Comparison of ENCODE assay signal across 1 cellular context in the genomic region with DNA sequence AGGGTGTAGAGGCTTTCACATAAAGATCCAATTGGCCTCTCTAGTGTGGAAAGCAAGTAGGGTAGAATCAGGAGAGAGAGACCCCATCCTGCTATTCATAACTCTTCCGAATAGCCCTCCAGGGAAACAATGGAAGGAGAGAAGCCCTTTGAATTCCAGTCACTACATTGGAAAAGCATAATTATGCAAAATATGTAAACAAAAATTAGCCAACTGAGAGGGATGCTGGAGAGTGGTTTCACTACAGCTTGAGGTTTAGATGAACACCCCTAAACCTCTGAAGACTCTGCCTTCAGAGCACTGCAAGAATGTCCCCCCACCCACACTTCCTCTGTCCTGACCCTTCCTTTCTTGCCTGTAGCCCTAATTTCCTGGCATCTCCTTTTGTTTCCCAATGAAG.
TF ChIP-seq lines count a peak whose summit lies in the region.

No MANE protein-coding gene starts in this region.

TF ChIP-seq in HepG2, 621 proteins besides CTCF, POLR2A, EP300 and RAD21 (continued from another document):
- TF ChIP-seq, protein P1, sequence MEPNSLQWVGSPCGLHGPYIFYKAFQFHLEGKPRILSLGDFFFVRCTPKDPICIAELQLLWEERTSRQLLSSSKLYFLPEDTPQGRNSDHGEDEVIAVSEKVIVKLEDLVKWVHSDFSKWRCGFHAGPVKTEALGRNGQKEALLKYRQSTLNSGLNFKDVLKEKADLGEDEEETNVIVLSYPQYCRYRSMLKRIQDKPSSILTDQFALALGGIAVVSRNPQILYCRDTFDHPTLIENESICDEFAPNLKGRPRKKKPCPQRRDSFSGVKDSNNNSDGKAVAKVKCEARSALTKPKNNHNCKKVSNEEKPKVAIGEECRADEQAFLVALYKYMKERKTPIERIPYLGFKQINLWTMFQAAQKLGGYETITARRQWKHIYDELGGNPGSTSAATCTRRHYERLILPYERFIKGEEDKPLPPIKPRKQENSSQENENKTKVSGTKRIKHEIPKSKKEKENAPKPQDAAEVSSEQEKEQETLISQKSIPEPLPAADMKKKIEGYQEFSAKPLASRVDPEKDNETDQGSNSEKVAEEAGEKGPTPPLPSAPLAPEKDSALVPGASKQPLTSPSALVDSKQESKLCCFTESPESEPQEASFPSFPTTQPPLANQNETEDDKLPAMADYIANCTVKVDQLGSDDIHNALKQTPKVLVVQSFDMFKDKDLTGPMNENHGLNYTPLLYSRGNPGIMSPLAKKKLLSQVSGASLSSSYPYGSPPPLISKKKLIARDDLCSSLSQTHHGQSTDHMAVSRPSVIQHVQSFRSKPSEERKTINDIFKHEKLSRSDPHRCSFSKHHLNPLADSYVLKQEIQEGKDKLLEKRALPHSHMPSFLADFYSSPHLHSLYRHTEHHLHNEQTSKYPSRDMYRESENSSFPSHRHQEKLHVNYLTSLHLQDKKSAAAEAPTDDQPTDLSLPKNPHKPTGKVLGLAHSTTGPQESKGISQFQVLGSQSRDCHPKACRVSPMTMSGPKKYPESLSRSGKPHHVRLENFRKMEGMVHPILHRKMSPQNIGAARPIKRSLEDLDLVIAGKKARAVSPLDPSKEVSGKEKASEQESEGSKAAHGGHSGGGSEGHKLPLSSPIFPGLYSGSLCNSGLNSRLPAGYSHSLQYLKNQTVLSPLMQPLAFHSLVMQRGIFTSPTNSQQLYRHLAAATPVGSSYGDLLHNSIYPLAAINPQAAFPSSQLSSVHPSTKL (CRISPR knock-in tag; IDR thresholded peaks at IDR 0.05): no peak
- TF ChIP-seq ZBTB7A (CRISPR knock-in tag; IDR thresholded peaks at IDR 0.05) (no peak), GTF2F1 (IDR thresholded peaks at IDR 0.05; ENCODE audit: low read length) (no peak), GTF3A (CRISPR knock-in tag; conservative IDR thresholded peaks at IDR 0.05) (no peak), ZNF724P (CRISPR knock-in tag; IDR thresholded peaks at IDR 0.05; ENCODE audit: borderline replicate concordance) (no peak), ZNF3 (CRISPR knock-in tag; IDR thresholded peaks at IDR 0.05) (no peak), TEAD3 (CRISPR knock-in tag; optimal IDR thresholded peaks at IDR 0.05; ENCODE audit: borderline replicate concordance) (no peak), POLR2AphosphoS5 (IDR thresholded peaks at IDR 0.05; ENCODE audit: low read depth, low read length) (no peak)
- TF ChIP-seq, protein P2, sequence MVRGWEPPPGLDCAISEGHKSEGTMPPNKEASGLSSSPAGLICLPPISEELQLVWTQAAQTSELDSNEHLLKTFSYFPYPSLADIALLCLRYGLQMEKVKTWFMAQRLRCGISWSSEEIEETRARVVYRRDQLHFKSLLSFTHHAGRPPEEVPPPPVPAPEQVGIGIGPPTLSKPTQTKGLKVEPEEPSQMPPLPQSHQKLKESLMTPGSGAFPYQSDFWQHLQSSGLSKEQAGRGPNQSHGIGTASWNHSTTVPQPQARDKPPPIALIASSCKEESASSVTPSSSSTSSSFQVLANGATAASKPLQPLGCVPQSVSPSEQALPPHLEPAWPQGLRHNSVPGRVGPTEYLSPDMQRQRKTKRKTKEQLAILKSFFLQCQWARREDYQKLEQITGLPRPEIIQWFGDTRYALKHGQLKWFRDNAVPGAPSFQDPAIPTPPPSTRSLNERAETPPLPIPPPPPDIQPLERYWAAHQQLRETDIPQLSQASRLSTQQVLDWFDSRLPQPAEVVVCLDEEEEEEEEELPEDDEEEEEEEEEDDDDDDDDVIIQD (CRISPR knock-in tag; IDR thresholded peaks at IDR 0.05; ENCODE audit: low read depth): no peak
- TF ChIP-seq, protein P3, sequence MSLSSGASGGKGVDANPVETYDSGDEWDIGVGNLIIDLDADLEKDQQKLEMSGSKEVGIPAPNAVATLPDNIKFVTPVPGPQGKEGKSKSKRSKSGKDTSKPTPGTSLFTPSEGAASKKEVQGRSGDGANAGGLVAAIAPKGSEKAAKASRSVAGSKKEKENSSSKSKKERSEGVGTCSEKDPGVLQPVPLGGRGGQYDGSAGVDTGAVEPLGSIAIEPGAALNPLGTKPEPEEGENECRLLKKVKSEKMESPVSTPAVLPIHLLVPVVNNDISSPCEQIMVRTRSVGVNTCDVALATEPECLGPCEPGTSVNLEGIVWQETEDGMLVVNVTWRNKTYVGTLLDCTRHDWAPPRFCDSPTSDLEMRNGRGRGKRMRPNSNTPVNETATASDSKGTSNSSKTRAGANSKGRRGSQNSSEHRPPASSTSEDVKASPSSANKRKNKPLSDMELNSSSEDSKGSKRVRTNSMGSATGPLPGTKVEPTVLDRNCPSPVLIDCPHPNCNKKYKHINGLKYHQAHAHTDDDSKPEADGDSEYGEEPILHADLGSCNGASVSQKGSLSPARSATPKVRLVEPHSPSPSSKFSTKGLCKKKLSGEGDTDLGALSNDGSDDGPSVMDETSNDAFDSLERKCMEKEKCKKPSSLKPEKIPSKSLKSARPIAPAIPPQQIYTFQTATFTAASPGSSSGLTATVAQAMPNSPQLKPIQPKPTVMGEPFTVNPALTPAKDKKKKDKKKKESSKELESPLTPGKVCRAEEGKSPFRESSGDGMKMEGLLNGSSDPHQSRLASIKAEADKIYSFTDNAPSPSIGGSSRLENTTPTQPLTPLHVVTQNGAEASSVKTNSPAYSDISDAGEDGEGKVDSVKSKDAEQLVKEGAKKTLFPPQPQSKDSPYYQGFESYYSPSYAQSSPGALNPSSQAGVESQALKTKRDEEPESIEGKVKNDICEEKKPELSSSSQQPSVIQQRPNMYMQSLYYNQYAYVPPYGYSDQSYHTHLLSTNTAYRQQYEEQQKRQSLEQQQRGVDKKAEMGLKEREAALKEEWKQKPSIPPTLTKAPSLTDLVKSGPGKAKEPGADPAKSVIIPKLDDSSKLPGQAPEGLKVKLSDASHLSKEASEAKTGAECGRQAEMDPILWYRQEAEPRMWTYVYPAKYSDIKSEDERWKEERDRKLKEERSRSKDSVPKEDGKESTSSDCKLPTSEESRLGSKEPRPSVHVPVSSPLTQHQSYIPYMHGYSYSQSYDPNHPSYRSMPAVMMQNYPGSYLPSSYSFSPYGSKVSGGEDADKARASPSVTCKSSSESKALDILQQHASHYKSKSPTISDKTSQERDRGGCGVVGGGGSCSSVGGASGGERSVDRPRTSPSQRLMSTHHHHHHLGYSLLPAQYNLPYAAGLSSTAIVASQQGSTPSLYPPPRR (CRISPR knock-in tag; IDR thresholded peaks at IDR 0.05; ENCODE audit: borderline replicate concordance): no peak
- TF ChIP-seq, protein P4, sequence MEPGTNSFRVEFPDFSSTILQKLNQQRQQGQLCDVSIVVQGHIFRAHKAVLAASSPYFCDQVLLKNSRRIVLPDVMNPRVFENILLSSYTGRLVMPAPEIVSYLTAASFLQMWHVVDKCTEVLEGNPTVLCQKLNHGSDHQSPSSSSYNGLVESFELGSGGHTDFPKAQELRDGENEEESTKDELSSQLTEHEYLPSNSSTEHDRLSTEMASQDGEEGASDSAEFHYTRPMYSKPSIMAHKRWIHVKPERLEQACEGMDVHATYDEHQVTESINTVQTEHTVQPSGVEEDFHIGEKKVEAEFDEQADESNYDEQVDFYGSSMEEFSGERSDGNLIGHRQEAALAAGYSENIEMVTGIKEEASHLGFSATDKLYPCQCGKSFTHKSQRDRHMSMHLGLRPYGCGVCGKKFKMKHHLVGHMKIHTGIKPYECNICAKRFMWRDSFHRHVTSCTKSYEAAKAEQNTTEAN (CRISPR knock-in tag; conservative IDR thresholded peaks at IDR 0.05): no peak
